In the genomic region with DNA sequence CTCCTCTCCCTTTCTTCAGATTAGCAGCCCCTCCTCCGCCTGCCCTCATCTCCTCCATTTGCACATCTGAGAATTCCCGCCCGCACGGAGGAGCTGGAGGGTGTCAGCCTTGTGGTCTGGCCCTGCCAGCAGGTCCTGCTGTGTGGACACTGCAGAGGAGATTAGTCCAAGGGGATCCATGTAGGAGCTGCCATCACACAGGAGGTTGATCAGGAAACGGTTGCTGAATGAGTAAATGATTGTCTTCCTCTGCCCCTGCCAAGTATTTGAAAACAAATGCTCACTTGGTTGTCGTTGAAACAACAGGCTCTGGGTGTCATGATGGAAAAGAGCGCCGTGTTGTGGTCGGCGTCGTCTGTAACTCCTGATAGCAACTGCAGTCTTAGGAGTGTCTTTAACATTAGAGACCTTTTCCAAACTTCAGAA, we compare ENCODE assay signal across 1 cellular context.
TF ChIP-seq lines count a peak whose summit lies in the region.

No MANE protein-coding gene starts in this region.

TF ChIP-seq in H1, 55 proteins besides CTCF, POLR2A, EP300 and RAD21:
- TF ChIP-seq SP4 (IDR thresholded peaks at IDR 0.05; ENCODE audit: low read length) = no peak
- TF ChIP-seq NRF1 (IDR thresholded peaks at IDR 0.05; ENCODE audit: low read depth, low read length) = no peak
- 0 out of 2 replicates have a peak, but pooled peaks have one; percentile 60 for TF ChIP-seq TCF12 (IDR thresholded peaks at IDR 0.05; ENCODE audit: low read depth, low read length)
- TF ChIP-seq CHD1 (IDR thresholded peaks at IDR 0.05; ENCODE audit: low read depth, low read length) = no peak
- peak; percentile 88 for TF ChIP-seq POLR2AphosphoS5 (IDR thresholded peaks at IDR 0.05; ENCODE audit: low read depth, low read length)
